21 cellular contexts compared by ENCODE assay signal in genomic region chr6:18609715-18610114, GRCh38.
DNase-seq lines count a peak whose midpoint lies in the region; ATAC-seq and TF ChIP-seq lines count a peak whose summit lies in the region.
"Had no signal": no experiment of that assay in that cellular context is flagged by ENCODE, and none has a peak within 500 bp of the region (broad histone marks: within the 10 kb centered on the region; RNA-seq: fewer than 3 reads in every experiment).

No MANE protein-coding gene starts in this region.

- H3K27me3 Mint-ChIP-seq in activated CD4-positive, alpha-beta T cell treated with anti-CD3 and anti-CD28 coated beads for 36 hours, result peaks cover 14% of the 10 kb centered on the region

- no peak overlapping the region for H3K27ac Mint-ChIP-seq in activated CD4-positive, alpha-beta T cell treated with anti-CD3 and anti-CD28 coated beads for 36 hours
- H3K27ac Mint-ChIP-seq: CD8-positive, alpha-beta memory T cell had no signal

- H3K4me3 ChIP-seq in brain microvascular endothelial cell (ENCODE audit: low read depth, low read length), result no peak overlapping the region

- no peaks in the 10 kb centered on the region for H3K27me3 ChIP-seq in brain microvascular endothelial cell (replicated peaks)
- H3K27me3 ChIP-seq in foreskin keratinocyte, result no peaks in the 10 kb centered on the region

- no peaks in the 10 kb centered on the region for H3K4me1 Mint-ChIP-seq in activated CD4-positive, alpha-beta T cell treated with anti-CD3 and anti-CD28 coated beads for 36 hours
- H3K4me1 Mint-ChIP-seq: CD8-positive, alpha-beta memory T cell had no signal

- H3K4me3 Mint-ChIP-seq in activated CD4-positive, alpha-beta T cell treated with anti-CD3 and anti-CD28 coated beads for 36 hours, result no peak overlapping the region
- H3K4me3 Mint-ChIP-seq: CD8-positive, alpha-beta memory T cell had no signal

- TF ChIP-seq CTCF in brain microvascular endothelial cell (IDR thresholded peaks at IDR 0.05; ENCODE audit: low read depth, low read length, missing control alignments) (no peak), foreskin keratinocyte (conservative IDR thresholded peaks at IDR 0.05) (no peak), omental fat pad (IDR thresholded peaks at IDR 0.05) (no peak)

- H3K27ac ChIP-seq in brain microvascular endothelial cell (no peak overlapping the region), foreskin keratinocyte (no peak overlapping the region)
- H3K27ac ChIP-seq: C4-2B, KMS-11 had no signal

- CTCF ChIA-PET in activated CD4-positive, alpha-beta T cell treated with anti-CD3 and anti-CD28 coated beads for 36 hours (lab: Charles Lee), result interaction anchor here (1.6 kb wide), 1 partner anchor 13 kb away, joined by 4 read pairs; no protein-coding TSS in a partner anchor

- H3K4me1 ChIP-seq in foreskin keratinocyte, result no peaks in the 10 kb centered on the region

- intact Hi-C loops in activated CD4-positive, alpha-beta T cell treated with anti-CD3 and anti-CD28 coated beads for 36 hours (cut with DNase I, micrococcal nuclease), result no loop called here

- DNase-seq in activated CD4-positive, alpha-beta T cell treated with anti-CD3 and anti-CD28 coated beads for 36 hours, result no peak
- DNase-seq in activated CD4-positive, alpha-beta T cell treated with anti-CD3 and anti-CD28 coated beads for 48 hours, result no peak
- DNase-seq in HT1080 (ENCODE audit: low read depth), result peak; percentile 57
- DNase-seq in brain microvascular endothelial cell, result peak; percentile 4
- DNase-seq in foreskin keratinocyte, result no peak
- no peak for DNase-seq in cerebellar cortex (ENCODE audit: low spot score)
- DNase-seq in omental fat pad (ENCODE audit: low spot score), result no peak
- DNase-seq: 8988T; CD8-positive, alpha-beta memory T cell; DMS79; NCI-H1105; NCI-H146; NCI-H2029; NCI-H2227 treated with DMSO at 0.1 percent for 48 hours; NCI-H524; NCI-H774; NK-92 treated with Interleukin-12 subunit alpha and Interleukin-12 subunit beta, amount 100 ng/mL, for 24 hours had no signal

- H3K9me3 Mint-ChIP-seq in activated CD4-positive, alpha-beta T cell treated with anti-CD3 and anti-CD28 coated beads for 36 hours (ENCODE audit: low read depth), result peaks cover 3% of the 10 kb centered on the region

- ATAC-seq in activated CD4-positive, alpha-beta T cell treated with anti-CD3 and anti-CD28 coated beads for 36 hours, result peak; percentile 70
- ATAC-seq in foreskin keratinocyte (peak; percentile 68), GM21367 (IDR thresholded peaks at IDR 0.05; ENCODE audit: unreplicated experiment) (no peak), omental fat pad (ENCODE audit: low FRiP score) (no peak)
- ATAC-seq: Right ventricle myocardium inferior had no signal

- in situ Hi-C loops in brain microvascular endothelial cell (cut with HindIII; ENCODE audit: low pct_ligation_motif_present, low sequenced_read_pairs), result no loop called here

- no peaks in the 10 kb centered on the region for H3K36me3 Mint-ChIP-seq in activated CD4-positive, alpha-beta T cell treated with anti-CD3 and anti-CD28 coated beads for 36 hours (ENCODE audit: low read depth)
- H3K36me3 Mint-ChIP-seq: CD8-positive, alpha-beta memory T cell had no signal

- POLR2A ChIA-PET in activated CD4-positive, alpha-beta T cell treated with anti-CD3 and anti-CD28 coated beads for 36 hours (lab: Charles Lee), result no interaction called here

- H3K36me3 ChIP-seq in brain microvascular endothelial cell (replicated peaks), result no peaks in the 10 kb centered on the region

Comparison
In these comparisons a context has a peak if more than half of its experiments do, and no peak if none do; other contexts are left out.
1. ATAC-seq: peak in activated CD4-positive, alpha-beta T cell treated with anti-CD3 and anti-CD28 coated beads for 36 hours (single experiment) and foreskin keratinocyte (single experiment); none in GM21367 (single experiment) and omental fat pad (single experiment).
2. DNase-seq: peak in HT1080 (single experiment) and brain microvascular endothelial cell (single experiment); none in activated CD4-positive, alpha-beta T cell treated with anti-CD3 and anti-CD28 coated beads for 36 hours (single experiment), activated CD4-positive, alpha-beta T cell treated with anti-CD3 and anti-CD28 coated beads for 48 hours (single experiment), foreskin keratinocyte (0 of 2), cerebellar cortex (single experiment) and omental fat pad (single experiment).